Comparison of ENCODE assay signal across 9 cellular contexts in the genomic region with DNA sequence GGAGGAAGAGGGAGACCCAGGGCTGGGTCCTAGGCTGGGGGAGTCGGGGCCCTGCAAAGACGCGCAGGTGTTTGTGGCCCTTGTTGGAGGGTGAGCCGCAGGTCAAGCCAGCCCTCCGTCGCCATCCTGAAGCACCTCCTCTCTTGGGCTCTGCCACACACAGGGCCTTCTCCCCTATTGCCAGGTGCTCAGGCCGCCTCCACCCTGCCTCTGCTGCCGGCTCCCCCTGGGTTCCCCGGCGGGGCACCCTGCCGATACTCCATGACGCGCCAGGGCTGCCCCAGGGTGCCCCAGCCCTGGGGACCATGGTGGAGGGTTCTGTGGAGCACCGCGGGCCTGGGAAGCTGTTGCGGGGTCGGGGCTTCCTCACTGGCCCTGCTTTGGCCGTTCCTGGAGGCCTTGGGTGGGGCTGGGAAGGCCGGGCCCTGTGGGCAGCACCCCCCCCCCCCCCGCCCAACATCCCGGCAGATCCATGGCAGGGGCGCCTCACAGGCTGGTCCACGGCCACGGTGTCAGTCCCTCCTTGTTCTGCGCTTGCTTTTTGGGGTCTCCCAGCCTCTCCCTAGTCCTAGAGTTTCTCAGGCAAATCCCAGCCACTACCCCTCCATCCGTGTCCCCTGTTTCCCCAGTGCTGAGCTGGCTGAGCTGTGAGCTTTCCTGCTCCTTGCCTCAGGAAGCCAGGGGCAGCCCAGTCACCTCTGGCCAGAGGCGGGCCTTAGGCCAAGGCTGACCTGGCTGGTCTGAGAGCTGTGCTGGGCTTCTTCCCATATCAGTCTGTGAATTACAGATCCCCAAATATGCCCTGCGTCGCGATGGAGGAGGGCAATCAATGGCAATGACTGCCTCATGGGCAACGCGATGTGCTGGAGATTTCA. TPM values are rescaled to one million over a fixed set of nuclear protein-coding genes. Genes with fewer than 3 reads are reported as not detected.
DNase-seq lines count a peak whose midpoint lies in the region; ATAC-seq and TF ChIP-seq lines count a peak whose summit lies in the region.
"Had no signal": no experiment of that assay in that cellular context is flagged by ENCODE, and none has a peak within 500 bp of the region (broad histone marks: within the 10 kb centered on the region; RNA-seq: fewer than 3 reads in every experiment).

No MANE protein-coding gene starts in this region.

- CTCF ChIA-PET in HEK293 (lab: Yijun Ruan, JAX) = interaction anchor here (0.6 to 8.0 kb wide), 6 partner anchors 28 to 105 kb away, joined by 3 to 99 read pairs (median 4); no protein-coding TSS in a partner anchor

- H3K4me3 Mint-ChIP-seq in naive B cell = peak overlapping the region; percentile 85 to 96 (median 92)

- POLR2A ChIA-PET in HEK293 (lab: Yijun Ruan, JAX) = no interaction called here

- no peaks in the 10 kb centered on the region for H3K36me3 ChIP-seq in BLaER1
- H3K36me3 ChIP-seq in HEK293 (ENCODE audit: control insufficient read depth in 2 of 2, insufficient read depth in 1 of 2, low read length in 2 of 2) = no peaks in the 10 kb centered on the region

- no peaks in the 10 kb centered on the region for H3K9me3 Mint-ChIP-seq in naive B cell

- H3K4me1 ChIP-seq in BLaER1 (peaks cover 64% of the 10 kb centered on the region), HEK293 (ENCODE audit: control insufficient read depth, insufficient read depth, low read length) (no peaks in the 10 kb centered on the region)

- no peak for ATAC-seq in naive B cell (ENCODE audit: low read depth in 2 of 2)
- no peak for ATAC-seq in GM21390 (IDR thresholded peaks at IDR 0.05; ENCODE audit: unreplicated experiment)

- H3K4me1 Mint-ChIP-seq in naive B cell = peaks cover 57 to 59% (median 57%) of the 10 kb centered on the region in 3 donors

- no peak overlapping the region for H3K9ac ChIP-seq in BLaER1

- H3K4me3 ChIP-seq in BLaER1 (no peak overlapping the region), HEK293 (ENCODE audit: low read depth, low read length) (no peak overlapping the region), coronary artery (peak overlapping the region; percentile 81)

- H3K27ac Mint-ChIP-seq in naive B cell = peak overlapping the region; percentile 98 to 100 (median 99)

- H3K4me2 ChIP-seq in BLaER1 = peak overlapping the region; percentile 98

- H3K27me3 ChIP-seq in BLaER1 = peaks cover 14% of the 10 kb centered on the region

- H3K9me3 ChIP-seq in BLaER1 (no peaks in the 10 kb centered on the region; the same call in 1 of the 2 replicates), HEK293 (ENCODE audit: control insufficient read depth, insufficient read depth, low read depth, low read length) (no peaks in the 10 kb centered on the region)

- H3K27me3 Mint-ChIP-seq in naive B cell = peaks cover 0 to 4% (median 0%) of the 10 kb centered on the region in 3 donors

- peaks cover 10% of the 10 kb centered on the region for H4K20me1 ChIP-seq in BLaER1

- no peak for DNase-seq in coronary artery (ENCODE audit: low spot score)
- DNase-seq in naive B cell = no peak
- DNase-seq in stimulated activated CD8-positive, alpha-beta memory T cell treated with anti-CD3 and anti-CD28 coated beads, Interleukin-4, amount 100 ng/mL, for 48 hours = no peak
- DNase-seq in NCI-H82 (lab: John Stamatoyannopoulos, UW) = no peak
- DNase-seq in NCI-H526 treated with DMSO at 0.1 percent for 48 hours (lab: John Stamatoyannopoulos, UW) = no peak
- DNase-seq: activated CD4-positive, alpha-beta T cell treated with anti-CD3 and anti-CD28 coated beads, Interleukin-2, amount 50 U/mL, for 48 hours had no signal

- H3K36me3 Mint-ChIP-seq in naive B cell = no peaks in the 10 kb centered on the region

- TF ChIP-seq CTCF in HEK293 (tag by site-specific recombination; IDR thresholded peaks at IDR 0.05) (no peak), coronary artery (IDR thresholded peaks at IDR 0.05) (no peak)

- H3K27ac ChIP-seq in BLaER1 (peak overlapping the region; percentile 94; the same call in 1 of the 2 replicates), HEK293 (ENCODE audit: extremely low read depth, low read depth, low read length) (no peak overlapping the region), coronary artery (peak overlapping the region; percentile 19 to 55)

TF ChIP-seq in HEK293, 187 proteins besides CTCF, POLR2A, EP300 and RAD21:
- no peak for TF ChIP-seq ZNF366 (tag by site-specific recombination; conservative IDR thresholded peaks at IDR 0.05)
- no peak for TF ChIP-seq SETDB1 (IDR thresholded peaks at IDR 0.05; ENCODE audit: insufficient read length, low read length)
- no peak for TF ChIP-seq BCL11A (tag by site-specific recombination; IDR thresholded peaks at IDR 0.05; ENCODE audit: low read depth)
- no peak for TF ChIP-seq TCF7L2 (IDR thresholded peaks at IDR 0.05; ENCODE audit: borderline replicate concordance, low read depth, low read length)
- TF ChIP-seq IKZF3 (tag by site-specific recombination; IDR thresholded peaks at IDR 0.05) = no peak
- TF ChIP-seq, protein P1, sequence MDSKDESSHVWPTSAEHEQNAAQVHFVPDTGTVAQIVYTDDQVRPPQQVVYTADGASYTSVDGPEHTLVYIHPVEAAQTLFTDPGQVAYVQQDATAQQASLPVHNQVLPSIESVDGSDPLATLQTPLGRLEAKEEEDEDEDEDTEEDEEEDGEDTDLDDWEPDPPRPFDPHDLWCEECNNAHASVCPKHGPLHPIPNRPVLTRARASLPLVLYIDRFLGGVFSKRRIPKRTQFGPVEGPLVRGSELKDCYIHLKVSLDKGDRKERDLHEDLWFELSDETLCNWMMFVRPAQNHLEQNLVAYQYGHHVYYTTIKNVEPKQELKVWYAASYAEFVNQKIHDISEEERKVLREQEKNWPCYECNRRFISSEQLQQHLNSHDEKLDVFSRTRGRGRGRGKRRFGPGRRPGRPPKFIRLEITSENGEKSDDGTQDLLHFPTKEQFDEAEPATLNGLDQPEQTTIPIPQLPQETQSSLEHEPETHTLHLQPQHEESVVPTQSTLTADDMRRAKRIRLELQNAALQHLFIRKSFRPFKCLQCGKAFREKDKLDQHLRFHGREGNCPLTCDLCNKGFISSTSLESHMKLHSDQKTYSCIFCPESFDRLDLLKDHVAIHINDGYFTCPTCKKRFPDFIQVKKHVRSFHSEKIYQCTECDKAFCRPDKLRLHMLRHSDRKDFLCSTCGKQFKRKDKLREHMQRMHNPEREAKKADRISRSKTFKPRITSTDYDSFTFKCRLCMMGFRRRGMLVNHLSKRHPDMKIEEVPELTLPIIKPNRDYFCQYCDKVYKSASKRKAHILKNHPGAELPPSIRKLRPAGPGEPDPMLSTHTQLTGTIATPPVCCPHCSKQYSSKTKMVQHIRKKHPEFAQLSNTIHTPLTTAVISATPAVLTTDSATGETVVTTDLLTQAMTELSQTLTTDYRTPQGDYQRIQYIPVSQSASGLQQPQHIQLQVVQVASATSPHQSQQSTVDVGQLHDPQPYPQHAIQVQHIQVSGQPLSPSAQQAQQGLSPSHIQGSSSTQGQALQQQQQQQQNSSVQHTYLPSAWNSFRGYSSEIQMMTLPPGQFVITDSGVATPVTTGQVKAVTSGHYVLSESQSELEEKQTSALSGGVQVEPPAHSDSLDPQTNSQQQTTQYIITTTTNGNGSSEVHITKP (tag by site-specific recombination; IDR thresholded peaks at IDR 0.05) = 0 out of 2 replicates have a peak, but pooled peaks have one; percentile 8
- no peak for TF ChIP-seq ZNF155 (tag by site-specific recombination; IDR thresholded peaks at IDR 0.05)
- TF ChIP-seq PRDM6 (tag by site-specific recombination; IDR thresholded peaks at IDR 0.05) = no peak
- peak; percentile 30; the same call in 1 of the 2 replicates for TF ChIP-seq ZIC2 (tag by site-specific recombination; IDR thresholded peaks at IDR 0.05)

RNA-seq across cellular contexts. Expression of gene ADORA2A, which starts 2.3 kb away (rescaled TPM):
- 10 to 100 TPM; 43.9 to 79.9 (median 52.5) TPM for polyA plus RNA-seq in naive B cell (ENCODE audit: low read depth in 6 of 6)
